Comparison of ENCODE assay signal across 8 cellular contexts in genomic region chr5:170681013-170681433, GRCh38.
DNase-seq lines count a peak whose midpoint lies in the region; ATAC-seq and TF ChIP-seq lines count a peak whose summit lies in the region.

No MANE protein-coding gene starts in this region.

- H3K9me3 ChIP-seq in suprapubic skin: no peaks in the 10 kb centered on the region

- ATAC-seq in GM23338: peak; percentile 100

- TF ChIP-seq CTCF in GM23338 (conservative IDR thresholded peaks at IDR 0.05; ENCODE audit: low read depth in 2 of 2) (no peak), mesothelial cell of epicardium (IDR thresholded peaks at IDR 0.05; ENCODE audit: unreplicated experiment) (no peak), suprapubic skin (IDR thresholded peaks at IDR 0.05) (no peak)

- peak; percentile 70 for DNase-seq in ELF-1 (ENCODE audit: low read depth, low spot score)
- peak; percentile 92 for DNase-seq in GM23338 (ENCODE audit: low spot score)
- DNase-seq in NOMO-1 treated with dmso at 0.1 percent for 144 hours (lab: John Stamatoyannopoulos, UW; ENCODE audit: unreplicated experiment): peak; percentile 87
- DNase-seq in central memory CD4-positive, alpha-beta T cell: peak; percentile 6
- DNase-seq in mesothelial cell of epicardium (ENCODE audit: low spot score in 2 of 2, unreplicated experiment in 2 of 2): peak; percentile 64 to 82
- no peak for DNase-seq in suprapubic skin (ENCODE audit: low spot score in 2 of 2)
- no peak for DNase-seq in NCI-H1105 treated with DMSO at 0.1 percent for 48 hours (lab: John Stamatoyannopoulos, UW)
- no peak for DNase-seq in pons (ENCODE audit: low spot score)

- H2AFZ ChIP-seq in GM23338: peak overlapping the region; percentile 82; the same call in 1 of the 2 replicates

- H4K20me1 ChIP-seq in GM23338 (replicated peaks; ENCODE audit: insufficient read depth): no peaks in the 10 kb centered on the region

- WGBS in suprapubic skin: 2% methylated on average over 28 of the region's 28 CpGs

- H3K4me3 Mint-ChIP-seq in GM23338: peak overlapping the region; percentile 76
- peak overlapping the region; percentile 33 for H3K4me3 Mint-ChIP-seq in mesothelial cell of epicardium

- H3K79me2 ChIP-seq in GM23338 (replicated peaks; ENCODE audit: insufficient read depth): no peaks in the 10 kb centered on the region

- no peaks in the 10 kb centered on the region for H3K4me1 ChIP-seq in GM23338 (ENCODE audit: insufficient read depth)
- H3K4me1 ChIP-seq in suprapubic skin: peaks cover 4% of the 10 kb centered on the region

- H3K27ac ChIP-seq in GM23338 (ENCODE audit: low read depth): no peak overlapping the region
- no peak overlapping the region for H3K27ac ChIP-seq in suprapubic skin

- H3K9me2 ChIP-seq in GM23338 (ENCODE audit: insufficient read depth): no peaks in the 10 kb centered on the region

- no peak for TF ChIP-seq EP300 in suprapubic skin (IDR thresholded peaks at IDR 0.05)

- H3K36me3 Mint-ChIP-seq in GM23338 (ENCODE audit: low read depth): no peaks in the 10 kb centered on the region
- no peaks in the 10 kb centered on the region for H3K36me3 Mint-ChIP-seq in mesothelial cell of epicardium

- H3K4me1 Mint-ChIP-seq in GM23338 (peaks cover 6% of the 10 kb centered on the region), mesothelial cell of epicardium (peaks cover 8% of the 10 kb centered on the region)

- no peaks in the 10 kb centered on the region for H3K9me3 Mint-ChIP-seq in GM23338
- no peaks in the 10 kb centered on the region for H3K9me3 Mint-ChIP-seq in mesothelial cell of epicardium

- no peak for TF ChIP-seq POLR2A in suprapubic skin (IDR thresholded peaks at IDR 0.05)

- no peak overlapping the region for H3K27ac Mint-ChIP-seq in GM23338
- no peak overlapping the region for H3K27ac Mint-ChIP-seq in mesothelial cell of epicardium

- H3K4me2 ChIP-seq in GM23338: peak overlapping the region; percentile 82

- 0 out of 2 replicates have a peak, but pooled peaks cover 3% of the 10 kb centered on the region for H3F3A ChIP-seq in GM23338 (replicated peaks; ENCODE audit: low read depth)

- H3K36me3 ChIP-seq in GM23338 (ENCODE audit: insufficient read depth) (no peaks in the 10 kb centered on the region), suprapubic skin (no peaks in the 10 kb centered on the region)

- H3K4me3 ChIP-seq in GM23338 (peak overlapping the region; percentile 58), suprapubic skin (no peak overlapping the region)

- H3K27me3 ChIP-seq in GM23338 (ENCODE audit: insufficient read depth) (peaks cover 49% of the 10 kb centered on the region), suprapubic skin (peaks cover 22% of the 10 kb centered on the region)

- H3K27me3 Mint-ChIP-seq in GM23338 (ENCODE audit: insufficient read depth, low read depth, poor library complexity): peaks cover 5% of the 10 kb centered on the region
- peaks cover 90% of the 10 kb centered on the region for H3K27me3 Mint-ChIP-seq in mesothelial cell of epicardium (ENCODE audit: low read depth)

TF ChIP-seq in GM23338, 12 proteins besides CTCF, POLR2A, EP300 and RAD21:
- TF ChIP-seq CREB1 (CRISPR knock-in tag; IDR thresholded peaks at IDR 0.05; ENCODE audit: low read depth) (peak; percentile 35; the same call in 1 of the 2 replicates), POLR2AphosphoS5 (IDR thresholded peaks at IDR 0.05; ENCODE audit: low read depth) (no peak), REST (IDR thresholded peaks at IDR 0.05; ENCODE audit: unreplicated experiment) (peak; percentile 97)

Comparison
In these comparisons a context has a peak if more than half of its experiments do, and no peak if none do; other contexts are left out.
1. DNase-seq: peak in ELF-1 (single experiment), GM23338 (single experiment), NOMO-1 treated with dmso at 0.1 percent for 144 hours (single experiment), central memory CD4-positive, alpha-beta T cell (single experiment) and mesothelial cell of epicardium (2 of 2); none in suprapubic skin (0 of 2), NCI-H1105 treated with DMSO at 0.1 percent for 48 hours (single experiment) and pons (single experiment).